Comparison of ENCODE assay signal across 9 cellular contexts in genomic region chr5:157271740-157272271, GRCh38.
DNase-seq lines count a peak whose midpoint lies in the region; ATAC-seq and TF ChIP-seq lines count a peak whose summit lies in the region.
"Had no signal": no experiment of that assay in that cellular context is flagged by ENCODE, and none has a peak within 500 bp of the region (broad histone marks: within the 10 kb centered on the region; RNA-seq: fewer than 3 reads in every experiment).

No MANE protein-coding gene starts in this region.

- H3K4me3 ChIP-seq in effector memory CD4-positive, alpha-beta T cell (ENCODE audit: insufficient read depth, low read depth, low read length, poor library complexity, severe bottlenecking): peak overlapping the region; percentile 11
- H3K4me3 ChIP-seq in brain microvascular endothelial cell (ENCODE audit: low read depth, low read length): no peak overlapping the region
- H3K4me3 ChIP-seq: breast epithelium had no signal

- no peaks in the 10 kb centered on the region for H3K9me3 ChIP-seq in effector memory CD4-positive, alpha-beta T cell (ENCODE audit: control insufficient read depth, low read length)
- H3K9me3 ChIP-seq: breast epithelium had no signal

- H3K36me3 ChIP-seq in effector memory CD4-positive, alpha-beta T cell (ENCODE audit: control insufficient read depth, insufficient read depth, low read length): peaks cover 4% of the 10 kb centered on the region
- no peaks in the 10 kb centered on the region for H3K36me3 ChIP-seq in brain microvascular endothelial cell (replicated peaks)
- H3K36me3 ChIP-seq: breast epithelium had no signal

- in situ Hi-C loops in brain microvascular endothelial cell (cut with HindIII; ENCODE audit: low pct_ligation_motif_present, low sequenced_read_pairs): no loop called here

- H3K27me3 ChIP-seq in effector memory CD4-positive, alpha-beta T cell (replicated peaks; ENCODE audit: control insufficient read depth, insufficient read depth, low read length, poor library complexity, severe bottlenecking): no peaks in the 10 kb centered on the region
- no peaks in the 10 kb centered on the region for H3K27me3 ChIP-seq in brain microvascular endothelial cell (replicated peaks)
- H3K27me3 ChIP-seq: breast epithelium had no signal

- peaks cover 70% of the 10 kb centered on the region for H3K4me1 ChIP-seq in effector memory CD4-positive, alpha-beta T cell (ENCODE audit: control insufficient read depth, insufficient read depth, low read length, poor library complexity, severe bottlenecking)
- H3K4me1 ChIP-seq: breast epithelium had no signal

- no peak for TF ChIP-seq CTCF in brain microvascular endothelial cell (IDR thresholded peaks at IDR 0.05; ENCODE audit: low read depth, low read length, missing control alignments)

- DNase-seq in NCI-H1436 (lab: John Stamatoyannopoulos, UW): peak; percentile 36
- no peak for DNase-seq in NCI-H1436 treated with DMSO at 0.1 percent for 48 hours (lab: John Stamatoyannopoulos, UW)
- peak; percentile 66 for DNase-seq in activated CD4-positive, CD25-positive, alpha-beta regulatory T cell treated with anti-CD3 and anti-CD28 coated beads, Interleukin-2, amount 50 U/mL, for 72 hours
- DNase-seq in effector memory CD4-positive, alpha-beta T cell: peak; percentile 81 to 89 (median 86)
- peak; percentile 72 to 73 for DNase-seq in stimulated activated CD8-positive, alpha-beta memory T cell treated with anti-CD3 and anti-CD28 coated beads, Interleukin-7, amount 100 ng/mL, for 4 hours (ENCODE audit: low read depth in 2 of 2)
- DNase-seq in brain microvascular endothelial cell: no peak
- DNase-seq in SHP77 (lab: John Stamatoyannopoulos, UW): no peak

- peak overlapping the region; percentile 88 for H3K27ac ChIP-seq in effector memory CD4-positive, alpha-beta T cell (ENCODE audit: insufficient read depth, low read length, poor library complexity, severe bottlenecking)
- H3K27ac ChIP-seq in brain microvascular endothelial cell: no peak overlapping the region
- H3K27ac ChIP-seq: breast epithelium had no signal

- peak; percentile 86 for ATAC-seq in HG03280 (IDR thresholded peaks at IDR 0.05; ENCODE audit: unreplicated experiment)

Comparison
In these comparisons a context has a peak if more than half of its experiments do, and no peak if none do; other contexts are left out.
1. DNase-seq: peak in NCI-H1436 (single experiment), activated CD4-positive, CD25-positive, alpha-beta regulatory T cell treated with anti-CD3 and anti-CD28 coated beads, Interleukin-2, amount 50 U/mL, for 72 hours (single experiment), effector memory CD4-positive, alpha-beta T cell (3 of 3) and stimulated activated CD8-positive, alpha-beta memory T cell treated with anti-CD3 and anti-CD28 coated beads, Interleukin-7, amount 100 ng/mL, for 4 hours (2 of 2); none in NCI-H1436 treated with DMSO at 0.1 percent for 48 hours (single experiment), brain microvascular endothelial cell (single experiment) and SHP77 (0 of 2).